In genomic region chr2:73920577-73921545, GRCh38 we compare ENCODE assay signal across 8 cellular contexts. TPM values are rescaled to one million over a fixed set of nuclear protein-coding genes. Genes with fewer than 3 reads are reported as not detected.
A peak's percentile ranks its signal among the peaks of the same experiment; 100 is the strongest.
DNase-seq lines count a peak whose midpoint lies in the region; ATAC-seq and TF ChIP-seq lines count a peak whose summit lies in the region.

No MANE protein-coding gene starts in this region.

- no peak overlapping the region for H2AK5ac ChIP-seq in neuronal stem cell (ENCODE audit: low read depth, low read length)

- no peak overlapping the region for H3K4me3 Mint-ChIP-seq in Calu3 (ENCODE audit: low read depth, unreplicated experiment)

- DNase-seq in Calu3, result peak; percentile 53
- peak in 1 of 2 experiments; percentile 49 for DNase-seq in HL-60 (ENCODE audit: low read depth in 1 of 2, low spot score in 1 of 2)
- peak; percentile 27 to 39 for DNase-seq in SW 1271 (lab: John Stamatoyannopoulos, UW)
- DNase-seq in ecto neural progenitor cell (ENCODE audit: low spot score), result peak; percentile 75
- peak; percentile 33 for DNase-seq in neuronal stem cell (ENCODE audit: low spot score)
- DNase-seq in NCI-H187 treated with DMSO at 0.1 percent for 48 hours (lab: John Stamatoyannopoulos, UW), result no peak
- DNase-seq in posterior vena cava (ENCODE audit: low spot score), result no peak

- peak overlapping the region; percentile 77 for H3K18ac ChIP-seq in neuronal stem cell (ENCODE audit: low read length)

- WGBS in neuronal stem cell (ENCODE audit: extremely low coverage in 2 of 2, insufficient read length in 2 of 2, insufficient replicate concordance in 1 of 2), 2 donors, result no CpG with 5 or more reads among the region's 12 CpGs

- no TSS peak for BruUV-seq in Calu3 (replicated peaks; lab: Mats Ljungman, UMichigan)

- no peaks in the 10 kb centered on the region for H3K79me1 ChIP-seq in neuronal stem cell (ENCODE audit: low read depth, low read length)

- peaks cover 2% of the 10 kb centered on the region for H3K36me3 Mint-ChIP-seq in Calu3 (ENCODE audit: insufficient read depth, unreplicated experiment)

- H3K27me3 ChIP-seq in HL-60 (ENCODE audit: insufficient read depth, poor library complexity, severe bottlenecking) (no peaks in the 10 kb centered on the region), neuronal stem cell (ENCODE audit: control insufficient read depth in 3 of 3, insufficient read depth in 3 of 3, low read depth in 1 of 3, low read length in 3 of 3) (peaks cover 0 to 21% (median 0%) of the 10 kb centered on the region in 3 experiments)

- H4K8ac ChIP-seq in neuronal stem cell (ENCODE audit: low read depth, low read length), result no peak overlapping the region

- no peak overlapping the region for H4K91ac ChIP-seq in neuronal stem cell (ENCODE audit: low read depth, low read length, poor library complexity)

- H3K27me3 Mint-ChIP-seq in Calu3 (ENCODE audit: unreplicated experiment), result no peaks in the 10 kb centered on the region

- H3K4me1 Mint-ChIP-seq in Calu3 (ENCODE audit: low read depth, unreplicated experiment), result no peaks in the 10 kb centered on the region

- no peak overlapping the region for H2BK12ac ChIP-seq in neuronal stem cell (ENCODE audit: low read length)

- H3K4me2 ChIP-seq in neuronal stem cell (ENCODE audit: insufficient read depth, low read length, poor library complexity, severe bottlenecking), result no peak overlapping the region

- peak overlapping the region; percentile 48 for H2AFZ ChIP-seq in neuronal stem cell (ENCODE audit: low read length)

- peak overlapping the region; percentile 40 for H2BK15ac ChIP-seq in neuronal stem cell (ENCODE audit: low read length)

- CTCF ChIA-PET in Calu3 (lab: Charles Lee), result interaction anchor here (1.1 kb wide), 1 partner anchor 13 kb away, joined by 3 read pairs; no protein-coding TSS in a partner anchor

- no peak overlapping the region for H3K14ac ChIP-seq in neuronal stem cell (ENCODE audit: low read length)

- no peak overlapping the region for H3K27ac ChIP-seq in HL-60 (replicated peaks)
- H3K27ac ChIP-seq in neuronal stem cell (replicated peaks; ENCODE audit: low read length), result no peak overlapping the region

- peak; percentile 18 for TF ChIP-seq CTCF in Calu3 (IDR thresholded peaks at IDR 0.05; ENCODE audit: unreplicated experiment)
- peak; percentile 25 for TF ChIP-seq CTCF in HL-60 (IDR thresholded peaks at IDR 0.05; ENCODE audit: insufficient read depth, low read length)

- no peak overlapping the region for H2BK5ac ChIP-seq in neuronal stem cell (ENCODE audit: low read length)

- no peak for ATAC-seq in HG03439 (IDR thresholded peaks at IDR 0.05; ENCODE audit: unreplicated experiment)

- peak overlapping the region; percentile 9 for H3K9ac ChIP-seq in neuronal stem cell (ENCODE audit: low read depth, low read length, poor library complexity)

- H3K36me3 ChIP-seq in neuronal stem cell (replicated peaks in 1 of 2; ENCODE audit: control insufficient read depth in 2 of 2, insufficient read depth in 2 of 2, low read length in 2 of 2), result no peaks in the 10 kb centered on the region

- intact Hi-C loops in Calu3 (cut with micrococcal nuclease; ENCODE audit: unreplicated experiment) (no loop called here), posterior vena cava (cut with DNase I) (no loop called here)

- H3K23ac ChIP-seq in neuronal stem cell (ENCODE audit: low read depth, low read length, poor library complexity), result no peak overlapping the region

- H3K4me1 ChIP-seq in neuronal stem cell (ENCODE audit: control insufficient read depth in 2 of 2, insufficient read depth in 1 of 2, low read depth in 1 of 2, low read length in 2 of 2), result peaks cover 0 to 2% of the 10 kb centered on the region in 2 donors

- no peak overlapping the region for H2BK120ac ChIP-seq in neuronal stem cell (ENCODE audit: low read depth, low read length)

- no peak overlapping the region for H3K27ac Mint-ChIP-seq in Calu3 (ENCODE audit: unreplicated experiment)

- no peaks in the 10 kb centered on the region for H3K9me3 Mint-ChIP-seq in Calu3 (ENCODE audit: low read depth, unreplicated experiment)

- no peak overlapping the region for H3K4ac ChIP-seq in neuronal stem cell (ENCODE audit: low read length)

- no peaks in the 10 kb centered on the region for H3K9me3 ChIP-seq in neuronal stem cell (replicated peaks in 1 of 2; ENCODE audit: control insufficient read depth in 2 of 2, insufficient read depth in 1 of 2, low read depth in 1 of 2, low read length in 2 of 2)

- H3K4me3 ChIP-seq in HL-60 (replicated peaks; ENCODE audit: insufficient read depth, low read length) (no peak overlapping the region), neuronal stem cell (ENCODE audit: low read length in 2 of 2) (no peak overlapping the region)

RNA-seq across cellular contexts. Expression of gene DGUOK, which starts 5.8 kb away (rescaled TPM):
- total RNA-seq in Calu3 (2022) (78.6 and 82.8 TPM in 2 replicates), posterior vena cava (10 to 100 TPM; 36.1 to 41.9 TPM)
- polyA plus RNA-seq in neuronal stem cell (2013, experiment 1 of 2), result 175 TPM
- polyA plus RNA-seq in neuronal stem cell (2013, experiment 2 of 2), result 176 TPM

RNA-seq across cellular contexts. Expression of gene ACTG2, which starts 28.1 kb away (rescaled TPM):
- not detected in 2 replicates for total RNA-seq in Calu3 (2022)
- 0.77 TPM for polyA plus RNA-seq in neuronal stem cell (2013, experiment 1 of 2)
- 0.73 TPM for polyA plus RNA-seq in neuronal stem cell (2013, experiment 2 of 2)
- 1,000 to 10,000 TPM; 2,422 to 4,458 TPM for total RNA-seq in posterior vena cava

Comparison
In these comparisons a context has a peak if more than half of its experiments do, and no peak if none do; other contexts are left out.
1. DNase-seq: peak in Calu3 (single experiment), SW 1271 (2 of 2), ecto neural progenitor cell (single experiment) and neuronal stem cell (single experiment); none in NCI-H187 treated with DMSO at 0.1 percent for 48 hours (single experiment) and posterior vena cava (single experiment).
2. RNA of gene ACTG2, which starts 28.1 kb away (total RNA-seq): 2,422 to 4,458 TPM in posterior vena cava; not detected in Calu3; every median in the first group is over 1,000 times any median in the second.